In the genomic region with DNA sequence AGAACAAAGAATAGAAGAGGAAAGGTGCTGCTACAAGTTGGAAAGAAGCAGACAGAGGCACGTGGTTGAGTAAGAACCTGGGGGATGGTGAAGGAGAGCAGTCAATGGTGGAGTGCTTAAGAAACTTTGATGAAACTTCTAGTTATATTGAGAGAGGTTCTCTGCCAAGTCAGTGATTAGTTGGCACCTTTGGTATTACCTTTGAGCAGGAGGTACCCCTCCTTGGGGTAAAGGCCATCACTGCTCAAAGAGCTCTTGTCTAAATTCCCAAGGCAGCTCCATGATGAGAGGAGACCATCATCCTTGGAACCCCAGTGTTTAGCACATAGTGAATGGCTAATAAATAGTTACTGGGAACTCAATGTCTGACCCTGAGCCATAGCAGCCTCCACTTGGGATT, we compare ENCODE assay signal across 27 cellular contexts.
"Had no signal": no experiment of that assay in that cellular context is flagged by ENCODE, and none has a peak within 500 bp of the region (broad histone marks: within the 10 kb centered on the region; RNA-seq: fewer than 3 reads in every experiment).

No MANE protein-coding gene starts in this region.

- H3K27ac ChIP-seq: brain microvascular endothelial cell, Peyer's patch, RWPE1, SJCRH30 had no signal

- H3K9me3 ChIP-seq: Peyer's patch, SJCRH30, SK-N-SH had no signal

- FAIRE-seq: astrocyte had no signal

- H3K4me3 ChIP-seq: Peyer's patch, SJCRH30 had no signal

- H3K27me3 ChIP-seq: Peyer's patch, SJCRH30 had no signal

- DNase-seq: activated CD4-positive, alpha-beta T cell treated with anti-CD3 and anti-CD28 coated beads for 36 hours; activated CD8-positive, alpha-beta memory T cell treated with anti-CD3 and anti-CD28 coated beads, Interleukin-2, amount 50 U/mL, for 48 hours; activated CD8-positive, alpha-beta T cell treated with anti-CD3 and anti-CD28 coated beads for 36 hours; activated effector memory CD4-positive, alpha-beta T cell treated with Interleukin-2 at 50 U/mL for 16 hours; activated naive CD4-positive, alpha-beta T cell; activated naive CD8-positive, alpha-beta T cell treated with anti-CD3 and anti-CD28 coated beads, Interleukin-2, amount 50 U/mL, for 24 hours; activated T-cell treated with anti-CD3 and anti-CD28 coated beads, Interleukin-2, amount 50 U/mL, for 1 hour; amniotic stem cell; brain microvascular endothelial cell; cerebellar nuclear complex; Karpas-422; MM.1S; NCI-H1105; NCI-H1436; NCI-H1694 treated with DMSO at 0.1 percent for 48 hours; NCI-H2029 treated with DMSO at 0.1 percent for 48 hours; NCI-H345; NCI-H510A treated with DMSO at 0.1 percent for 48 hours; NCI-H69; Peyer's patch; Right ventricle myocardium superior; SJCRH30; SK-N-SH; T-helper 1 cell had no signal

- H3K4me3 Mint-ChIP-seq: activated CD4-positive, alpha-beta T cell treated with anti-CD3 and anti-CD28 coated beads for 36 hours; activated CD8-positive, alpha-beta T cell treated with anti-CD3 and anti-CD28 coated beads for 36 hours; activated naive CD8-positive, alpha-beta T cell treated with anti-CD3 and anti-CD28 coated beads, Interleukin-2, amount 50 U/mL, for 24 hours had no signal

- H3K9ac ChIP-seq: SK-N-SH had no signal

- H3K4me2 ChIP-seq: SK-N-SH had no signal

- H3K36me3 ChIP-seq: brain microvascular endothelial cell, Peyer's patch, SJCRH30 had no signal

- H3K27ac Mint-ChIP-seq: activated CD4-positive, alpha-beta T cell treated with anti-CD3 and anti-CD28 coated beads for 36 hours; activated CD8-positive, alpha-beta T cell treated with anti-CD3 and anti-CD28 coated beads for 36 hours; activated naive CD4-positive, alpha-beta T cell treated with anti-CD3 and anti-CD28 coated beads, Interleukin-2, amount 50 U/mL, for 72 hours; activated naive CD8-positive, alpha-beta T cell treated with anti-CD3 and anti-CD28 coated beads, Interleukin-2, amount 50 U/mL, for 24 hours had no signal

- ATAC-seq: activated CD4-positive, alpha-beta T cell treated with anti-CD3 and anti-CD28 coated beads for 36 hours; activated CD8-positive, alpha-beta T cell treated with anti-CD3 and anti-CD28 coated beads for 36 hours; activated naive CD4-positive, alpha-beta T cell treated with anti-CD3 and anti-CD28 coated beads, Interleukin-2, amount 50 U/mL, for 72 hours; activated naive CD8-positive, alpha-beta T cell treated with anti-CD3 and anti-CD28 coated beads, Interleukin-2, amount 50 U/mL, for 24 hours had no signal

- H3K9me3 Mint-ChIP-seq: activated CD8-positive, alpha-beta T cell treated with anti-CD3 and anti-CD28 coated beads for 36 hours; activated naive CD4-positive, alpha-beta T cell treated with anti-CD3 and anti-CD28 coated beads, Interleukin-2, amount 50 U/mL, for 72 hours; activated naive CD8-positive, alpha-beta T cell treated with anti-CD3 and anti-CD28 coated beads, Interleukin-2, amount 50 U/mL, for 24 hours had no signal
